In genomic region chr7:5282464-5283316, GRCh38 we compare ENCODE assay signal across 8 cellular contexts. TPM values are rescaled to one million over a fixed set of nuclear protein-coding genes. Genes with fewer than 3 reads are reported as not detected.
A peak's percentile ranks its signal among the peaks of the same experiment; 100 is the strongest.
DNase-seq lines count a peak whose midpoint lies in the region; ATAC-seq, FAIRE-seq and TF ChIP-seq lines count a peak whose summit lies in the region.

Gene SLC29A4 (plus strand): TSS chr7:5282943. CDS start chr7:5287817, 4,874 bp downstream.

- SMC1A ChIA-PET in GM12878 (lab: Charles Lee; ENCODE audit: uncharacterized antibody, unreplicated experiment), result no interaction called here

- H3K9me3 ChIP-seq in GM12878 (replicated peaks; ENCODE audit: control insufficient read depth, insufficient read depth, low read length), result no peaks in the 10 kb centered on the region

- FAIRE-seq in GM12878 (lab: Jason Lieb, UNC), result no peak

- DNase-seq in EL, result peak; percentile 36
- DNase-seq in Jurkat, Clone E6-1 (ENCODE audit: low read depth, low spot score), result peak; percentile 28
- DNase-seq in GM12878 (ENCODE audit: low read depth, low spot score), result no peak
- DNase-seq in kidney tubule cell (ENCODE audit: low spot score), result peak; percentile 20
- peak; percentile 13 for DNase-seq in stimulated activated naive CD4-positive, alpha-beta T cell treated with Interleukin-2 at 50 U/mL for 16 hours (lab: John Stamatoyannopoulos, UW)
- no peak for DNase-seq in COLO829 (ENCODE audit: low spot score)
- no peak for DNase-seq in superior temporal gyrus (ENCODE audit: extremely low spot score)

- intact Hi-C loops in GM12878 (cut with micrococcal nuclease; ENCODE audit: unreplicated experiment), result no loop called here

- BruUV-seq in GM12878 (replicated peaks; lab: Mats Ljungman, UMichigan), result no TSS peak

- H3K4me1 ChIP-seq in GM12878 (ENCODE audit: control insufficient read depth, insufficient read depth, low read length), result no peaks in the 10 kb centered on the region

- peak within 1 kb of the TSS; percentile 20 for H3K4me3 ChIP-seq in Jurkat, Clone E6-1 (ENCODE audit: low read length)
- H3K4me3 ChIP-seq in GM12878, result no peak within 1 kb of the TSS

- no peak for TF ChIP-seq EP300 in GM12878 (IDR thresholded peaks at IDR 0.05; ENCODE audit: borderline replicate concordance in 1 of 2, control insufficient read depth in 1 of 2, low read depth in 2 of 2, low read length in 2 of 2)

- no peak within 1 kb of the TSS for H3K9ac ChIP-seq in GM12878 (ENCODE audit: control insufficient read depth, insufficient read depth, low read length)

- no peak within 1 kb of the TSS for H3K27ac ChIP-seq in GM12878 (ENCODE audit: control insufficient read depth, insufficient read depth)

- no peaks in the 10 kb centered on the region for H4K20me1 ChIP-seq in GM12878 (ENCODE audit: control insufficient read depth, insufficient read depth)

- no peaks in the 10 kb centered on the region for H3K36me3 ChIP-seq in GM12878 (ENCODE audit: control insufficient read depth in 2 of 2, insufficient read depth in 2 of 2, low read length in 1 of 2)

- CTCF ChIA-PET in GM12878 (lab: Yijun Ruan, JAX), result no interaction called here

- 0% methylated on average over 1 of the region's 69 CpGs for WGBS in GM12878 (ENCODE audit: insufficient coverage, insufficient replicate concordance, low lambda C conversion rate, missing lambda C conversion rate)

- no peaks in the 10 kb centered on the region for H3K79me2 ChIP-seq in GM12878 (ENCODE audit: control insufficient read depth, insufficient read depth, low read length)

- no peak for TF ChIP-seq POLR2A in GM12878 (IDR thresholded peaks at IDR 0.05; ENCODE audit: low read depth, low read length)

- ATAC-seq in GM12878 (peak; percentile 57), HG02852 (IDR thresholded peaks at IDR 0.05; ENCODE audit: unreplicated experiment) (no peak)

- H2AFZ ChIP-seq in GM12878 (ENCODE audit: control insufficient read depth, low read depth, low read length), result no peak within 1 kb of the TSS

- no peak within 1 kb of the TSS for H3K4me2 ChIP-seq in GM12878 (ENCODE audit: control insufficient read depth, insufficient read depth)

- POLR2A ChIA-PET in GM12878 (lab: Charles Lee), result no interaction called here

- no peak for TF ChIP-seq CTCF in GM12878 (IDR thresholded peaks at IDR 0.05 in 2 of 3, conservative IDR thresholded peaks at IDR 0.05 in 1 of 3; ENCODE audit: control insufficient read depth in 2 of 3, extremely low read depth in 1 of 3, insufficient read depth in 1 of 3, low read depth in 3 of 3, low read length in 3 of 3)

- H3K27me3 ChIP-seq in GM12878 (replicated peaks in 1 of 2; ENCODE audit: control insufficient read depth in 2 of 2, insufficient read depth in 2 of 2, low read length in 1 of 2), result no peaks in the 10 kb centered on the region; a peak in 1 of 4 replicates

- RAD21 ChIA-PET in GM12878 (lab: Charles Lee; ENCODE audit: unreplicated experiment), result no interaction called here

- in situ Hi-C loops in GM12878 (cut with MboI), result no loop called here

- no peak for TF ChIP-seq RAD21 in GM12878 (IDR thresholded peaks at IDR 0.05; ENCODE audit: insufficient read depth, low read depth, low read length)

TF ChIP-seq in GM12878, 131 proteins besides CTCF, POLR2A, EP300 and RAD21:
- TF ChIP-seq BCL11A (IDR thresholded peaks at IDR 0.05; ENCODE audit: low read depth, low read length), result no peak
- 0 out of 2 replicates have a peak, but pooled peaks have one; percentile 11 for TF ChIP-seq PKNOX1 (IDR thresholded peaks at IDR 0.05)
- no peak for TF ChIP-seq SREBF1 (IDR thresholded peaks at IDR 0.05; ENCODE audit: low read length)

RNA-seq across cellular contexts. Expression of gene SLC29A4, which starts in this region (rescaled TPM):
- 17.8 TPM for polyA plus RNA-seq in Jurkat, Clone E6-1 (2012; ENCODE audit: insufficient read depth, insufficient read length)
- total RNA-seq in GM12878 (2013; cell fraction: nucleolus; rRNA removed), result 2.6 and 2.7 TPM in 2 replicates
- total RNA-seq in GM12878 (2014; rRNA removed) (0.11 and 0.49 TPM in 2 replicates), GM12878 (2014; rRNA removed; fragmentation: Illumina TruSeq; extraction: Trizol) (0.09 and 0.31 TPM in 2 replicates), GM12878 (2021) (0.45 and 0.72 TPM in 2 replicates)
- 1.1 TPM for polyA plus RNA-seq in GM12878 (2011; ENCODE audit: low read depth)
- polyA plus RNA-seq in GM12878 (2011; rRNA removed) (0.24 and 0.34 TPM in 2 replicates), GM12878 (2014; fragmentation: Illumina TruSeq; extraction: Trizol) (0.15 TPM in 1 of 2 replicates, not detected in the other), GM12878 (2014; fragmentation: Nextera tagmentation; extraction: Ambion mirVana) (not detected), GM12878 (2014; rRNA removed) (0.14 and 0.39 TPM in 2 replicates), GM12878 (2016; fragmentation: Nextera tagmentation; extraction: Ambion mirVana) (under 1 TPM in 1 of 2 experiments, not detected in 1; 0.23 TPM)
- 0.36 and 0.59 TPM in 2 replicates for polyA plus RNA-seq in GM12878 (2011; cell fraction: cytosol; rRNA removed)
- 1.3 and 1.8 TPM in 2 replicates for polyA plus RNA-seq in GM12878 (2011; cell fraction: nucleus; rRNA removed)
- 1.9 and 2.1 TPM in 2 replicates for polyA plus RNA-seq in GM12878 (2012)
- polyA minus RNA-seq in GM12878 (2011; rRNA and poly(A)+ RNA removed), result 0.66 and 1.1 TPM in 2 replicates
- polyA minus RNA-seq in GM12878 (2011; cell fraction: cytosol; rRNA and poly(A)+ RNA removed), result not detected in 2 replicates
- 0.10 and 0.60 TPM in 2 replicates for polyA minus RNA-seq in GM12878 (2011; cell fraction: nucleus; rRNA and poly(A)+ RNA removed)

Comparison
In these comparisons a context has a peak if more than half of its experiments do, and no peak if none do; other contexts are left out.
1. DNase-seq: peak in EL (single experiment), Jurkat, Clone E6-1 (single experiment), kidney tubule cell (single experiment) and stimulated activated naive CD4-positive, alpha-beta T cell treated with Interleukin-2 at 50 U/mL for 16 hours (single experiment); none in GM12878 (single experiment), COLO829 (single experiment) and superior temporal gyrus (single experiment).